Comparison of ENCODE assay signal across 21 cellular contexts in the genomic region with DNA sequence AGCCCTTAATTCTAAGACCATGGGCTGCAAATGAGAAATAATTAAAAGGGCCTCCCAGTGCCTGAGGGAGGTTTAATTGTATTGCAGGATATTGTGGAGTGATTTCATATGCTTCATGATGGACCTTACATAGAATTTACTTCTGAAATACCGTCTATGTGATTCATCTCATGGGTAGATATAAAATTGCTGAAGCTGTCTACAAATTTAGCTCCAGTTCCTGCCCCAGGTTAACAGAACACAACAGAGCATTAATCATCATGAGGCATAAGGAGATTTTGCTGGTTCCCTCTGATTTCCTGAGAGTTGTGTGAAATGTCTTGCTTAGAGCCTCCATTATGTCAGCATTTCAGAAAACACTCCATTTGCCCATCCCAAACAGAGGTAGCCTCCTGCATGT. TPM values are rescaled to one million over a fixed set of nuclear protein-coding genes. Genes with fewer than 3 reads are reported as not detected.
"Had no signal": no experiment of that assay in that cellular context is flagged by ENCODE, and none has a peak within 500 bp of the region (broad histone marks: within the 10 kb centered on the region; RNA-seq: fewer than 3 reads in every experiment).

No MANE protein-coding gene starts in this region.

- H3K4me3 ChIP-seq: left lung, prostate gland had no signal

- H3K4me3 Mint-ChIP-seq: activated CD4-positive, alpha-beta T cell treated with anti-CD3 and anti-CD28 coated beads for 36 hours; activated T-helper 1 cell treated with anti-CD3 and anti-CD28 coated beads, Interleukin-12 subunit alpha, Interleukin-12 subunit beta, Interleukin-2, Interleukin-4 antibody, amounts not matched to agents 30 ng/mL and 10 ng/mL and 1 ng/mL, durations not matched to agents 14 hours and 24 hours and 36 hours; immature natural killer cell; memory B cell; nephron had no signal

- DNase-seq: activated CD4-positive, alpha-beta T cell treated with anti-CD3 and anti-CD28 coated beads for 36 hours; activated naive CD4-positive, alpha-beta T cell; central memory CD4-positive, alpha-beta T cell; cortex of kidney; effector memory CD4-positive, alpha-beta T cell; immature natural killer cell; left lung; stimulated activated CD4-positive, alpha-beta T cell treated with anti-CD3 and anti-CD28 coated beads, Interleukin-15, amount 100 ng/mL, for 24 hours; stimulated activated CD4-positive, alpha-beta T cell treated with anti-CD3 and anti-CD28 coated beads, Interleukin-4, amount 100 ng/mL, for 4 hours; SW 1271; T-helper 9 cell had no signal

- H3K9me3 Mint-ChIP-seq: activated T-helper 1 cell treated with anti-CD3 and anti-CD28 coated beads, Interleukin-12 subunit alpha, Interleukin-12 subunit beta, Interleukin-2, Interleukin-4 antibody, amounts not matched to agents 30 ng/mL and 10 ng/mL and 1 ng/mL, durations not matched to agents 14 hours and 24 hours and 36 hours; immature natural killer cell; nephron had no signal

- H3K4me1 ChIP-seq: left lung, prostate gland had no signal

- H3K27ac Mint-ChIP-seq: activated CD4-positive, alpha-beta T cell treated with anti-CD3 and anti-CD28 coated beads for 36 hours; activated T-helper 1 cell treated with anti-CD3 and anti-CD28 coated beads, Interleukin-12 subunit alpha, Interleukin-12 subunit beta, Interleukin-2, Interleukin-4 antibody, amounts not matched to agents 30 ng/mL and 10 ng/mL and 1 ng/mL, durations not matched to agents 14 hours and 24 hours and 36 hours; immature natural killer cell; memory B cell had no signal

- H3K27ac ChIP-seq: left lung, prostate gland, VCaP had no signal

- H3K27me3 Mint-ChIP-seq: activated CD4-positive, alpha-beta T cell treated with anti-CD3 and anti-CD28 coated beads for 36 hours had no signal

- H3K36me3 Mint-ChIP-seq: immature natural killer cell, memory B cell had no signal

- H3K4me1 Mint-ChIP-seq: activated CD4-positive, alpha-beta T cell treated with anti-CD3 and anti-CD28 coated beads for 36 hours; immature natural killer cell; memory B cell had no signal

- H3K9me3 ChIP-seq: left lung, prostate gland had no signal

- H3K27me3 ChIP-seq: left lung had no signal

- H3K36me3 ChIP-seq: left lung, prostate gland had no signal

RNA-seq across cellular contexts. Expression of a gene that starts 0.8 kb away (rescaled TPM):
- total RNA-seq: activated CD4-positive, alpha-beta T cell treated with anti-CD3 and anti-CD28 coated beads for 36 hours; activated T-helper 1 cell treated with anti-CD3 and anti-CD28 coated beads, Interleukin-12 subunit alpha, Interleukin-12 subunit beta, Interleukin-2, Interleukin-4 antibody, amounts not matched to agents 30 ng/mL and 10 ng/mL and 1 ng/mL, durations not matched to agents 14 hours and 24 hours and 36 hours; epithelial cell of proximal tubule; glomerular endothelial cell; left lung; omental fat pad; prostate gland; skeletal muscle tissue had no signal
- polyA plus RNA-seq: immature natural killer cell, urinary bladder had no signal
